Comparison of ENCODE assay signal across 10 cellular contexts in the genomic region with DNA sequence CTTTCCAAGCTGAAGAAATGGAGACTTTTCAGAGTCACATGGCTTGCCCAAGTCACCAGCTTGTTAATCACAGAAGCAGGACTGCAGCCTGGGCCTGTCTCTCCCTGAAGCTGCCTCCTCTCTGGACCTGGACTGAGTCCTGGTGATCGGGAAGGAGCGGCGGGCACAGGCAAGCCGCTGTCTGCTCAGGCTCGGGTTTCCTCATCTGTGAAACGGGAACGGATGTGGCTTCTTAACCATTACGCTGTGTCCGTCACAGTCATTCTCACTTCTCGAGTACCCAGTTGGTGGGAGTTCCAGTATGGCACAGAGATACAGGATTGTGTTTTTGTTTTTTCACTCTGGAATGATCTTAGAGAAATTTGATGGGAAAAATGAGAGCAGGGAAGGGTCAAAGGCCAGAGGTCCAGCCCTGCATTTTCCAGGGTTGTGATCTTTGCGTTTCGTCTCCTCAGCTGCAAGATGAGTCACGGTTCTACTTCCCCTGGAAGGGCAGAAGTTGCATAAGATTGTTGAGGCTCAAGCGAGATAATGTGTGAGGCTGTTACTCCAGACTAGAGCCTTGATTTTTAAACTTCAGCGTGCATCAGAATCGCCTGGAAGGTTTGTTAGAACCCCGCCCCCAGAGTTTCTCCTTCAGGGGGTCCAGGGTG. TPM values are rescaled to one million over a fixed set of nuclear protein-coding genes. Genes with fewer than 3 reads are reported as not detected.
A peak's percentile ranks its signal among the peaks of the same experiment; 100 is the strongest.
DNase-seq lines count a peak whose midpoint lies in the region; ATAC-seq, FAIRE-seq and TF ChIP-seq lines count a peak whose summit lies in the region.
"Had no signal": no experiment of that assay in that cellular context is flagged by ENCODE, and none has a peak within 500 bp of the region (broad histone marks: within the 10 kb centered on the region; RNA-seq: fewer than 3 reads in every experiment).

No MANE protein-coding gene starts in this region.

- no peak overlapping the region for H3K9ac ChIP-seq in GM12878 (ENCODE audit: control insufficient read depth, insufficient read depth, low read length)

- in situ Hi-C loops in GM12878 (cut with MboI) = no loop called here

- WGBS in A549 (ENCODE audit: missing lambda C conversion rate) = 63% methylated on average over 17 of the region's 17 CpGs
- 26% methylated on average over 17 of the region's 17 CpGs for WGBS in GM12878 (ENCODE audit: insufficient coverage, insufficient replicate concordance, low lambda C conversion rate, missing lambda C conversion rate)
- WGBS in right lobe of liver (ENCODE audit: insufficient coverage, low coverage, low lambda C conversion rate, missing lambda C conversion rate) = 43% methylated on average over 3 of the region's 17 CpGs

- TF ChIP-seq CTCF in A549 (IDR thresholded peaks at IDR 0.05) = no peak
- TF ChIP-seq CTCF in GM12878 (IDR thresholded peaks at IDR 0.05 in 2 of 3, conservative IDR thresholded peaks at IDR 0.05 in 1 of 3; ENCODE audit: control insufficient read depth in 2 of 3, extremely low read depth in 1 of 3, insufficient read depth in 1 of 3, low read depth in 3 of 3, low read length in 3 of 3) = no peak
- TF ChIP-seq CTCF in right lobe of liver (IDR thresholded peaks at IDR 0.05) = no peak

- SMC1A ChIA-PET in GM12878 (lab: Charles Lee; ENCODE audit: uncharacterized antibody, unreplicated experiment) = interaction anchor here (0.9 to 1.5 kb wide), 2 partner anchors 117 to 127 kb away, joined by 3 to 4 read pairs; no protein-coding TSS in a partner anchor

- TF ChIP-seq POLR2A in A549 (IDR thresholded peaks at IDR 0.05; ENCODE audit: low read length) (no peak), GM12878 (IDR thresholded peaks at IDR 0.05; ENCODE audit: low read depth, low read length) (no peak), right lobe of liver (IDR thresholded peaks at IDR 0.05) (peak; percentile 29)

- CTCF ChIA-PET in A549 (lab: Yijun Ruan, JAX) = interaction anchor here (0.5 to 4.5 kb wide), 5 partner anchors 22 to 459 kb away, joined by 3 to 17 read pairs (median 3); no protein-coding TSS in a partner anchor
- CTCF ChIA-PET in GM12878 (lab: Yijun Ruan, JAX) = interaction anchor here (1.3 kb wide), 2 partner anchors 127 to 222 kb away, joined by 3 to 7 read pairs; no protein-coding TSS in a partner anchor

- ATAC-seq in A549 (peak in 1 of 2 experiments; percentile 29; a peak in 1 of 6 replicates), GM12878 (peak; percentile 46; the same call in 1 of the 3 replicates), right lobe of liver (peak; percentile 60 to 77 (median 66)), GM19324 (IDR thresholded peaks at IDR 0.05; ENCODE audit: low FRiP score, unreplicated experiment) (no peak)

- H2AFZ ChIP-seq in GM12878 (ENCODE audit: control insufficient read depth, low read depth, low read length) = no peak overlapping the region

- TF ChIP-seq EP300 in A549 (IDR thresholded peaks at IDR 0.05) (no peak), GM12878 (IDR thresholded peaks at IDR 0.05; ENCODE audit: borderline replicate concordance in 1 of 2, control insufficient read depth in 1 of 2, low read depth in 2 of 2, low read length in 2 of 2) (no peak)

- peak overlapping the region in 1 of 2 experiments; percentile 21; a peak in 1 of 6 replicates for H3K27ac ChIP-seq in A549
- H3K27ac ChIP-seq in GM12878 (ENCODE audit: control insufficient read depth, insufficient read depth) = no peak overlapping the region
- peak overlapping the region; percentile 15 to 60 (median 29) for H3K27ac ChIP-seq in right lobe of liver
- H3K27ac ChIP-seq: C4-2B had no signal

- H3K9me3 ChIP-seq in A549 (no peaks in the 10 kb centered on the region), GM12878 (replicated peaks; ENCODE audit: control insufficient read depth, insufficient read depth, low read length) (no peaks in the 10 kb centered on the region), right lobe of liver (no peaks in the 10 kb centered on the region)

- RAD21 ChIA-PET in GM12878 (lab: Charles Lee; ENCODE audit: unreplicated experiment) = interaction anchor here (2.1 kb wide), 1 partner anchor 127 kb away, joined by 9 read pairs; no protein-coding TSS in a partner anchor

- FAIRE-seq in A549 (lab: Jason Lieb, UNC) = no peak
- FAIRE-seq in GM12878 (lab: Jason Lieb, UNC) = no peak

- H3K4me1 ChIP-seq in A549 (0 out of 3 replicates have a peak, but pooled peaks cover 3% of the 10 kb centered on the region), GM12878 (ENCODE audit: control insufficient read depth, insufficient read depth, low read length) (0 out of 2 replicates have a peak, but pooled peaks cover 3% of the 10 kb centered on the region), right lobe of liver (no peaks in the 10 kb centered on the region)

- POLR2A ChIA-PET in A549 (lab: Yijun Ruan, JAX) (no interaction called here), GM12878 (lab: Charles Lee) (no interaction called here)

- H3K27me3 ChIP-seq in GM12878 (replicated peaks in 1 of 2; ENCODE audit: control insufficient read depth in 2 of 2, insufficient read depth in 2 of 2, low read length in 1 of 2) (peaks cover 0 to 2% of the 10 kb centered on the region in 2 experiments; a peak in 3 of 4 replicates), right lobe of liver (no peaks in the 10 kb centered on the region)

- H3K4me3 ChIP-seq in A549 (no peak overlapping the region), GM12878 (no peak overlapping the region), right lobe of liver (no peak overlapping the region)

- H3K36me3 ChIP-seq in GM12878 (ENCODE audit: control insufficient read depth in 2 of 2, insufficient read depth in 2 of 2, low read length in 1 of 2) = no peaks in the 10 kb centered on the region
- no peaks in the 10 kb centered on the region for H3K36me3 ChIP-seq in right lobe of liver

- intact Hi-C loops in GM12878 (cut with micrococcal nuclease; ENCODE audit: unreplicated experiment) (no loop called here), right lobe of liver (cut with DNase I) (no loop called here)

- H3K4me2 ChIP-seq in A549 (peak overlapping the region; percentile 18; the same call in 1 of the 3 replicates), GM12878 (ENCODE audit: control insufficient read depth, insufficient read depth) (no peak overlapping the region)

- TF ChIP-seq RAD21 in A549 (conservative IDR thresholded peaks at IDR 0.05 in 1 of 2, IDR thresholded peaks at IDR 0.05 in 1 of 2) = no peak
- no peak for TF ChIP-seq RAD21 in GM12878 (IDR thresholded peaks at IDR 0.05; ENCODE audit: insufficient read depth, low read depth, low read length)

- BruUV-seq in GM12878 (replicated peaks; lab: Mats Ljungman, UMichigan) = no TSS peak

- DNase-seq in A549 (ENCODE audit: low read depth in 1 of 2, low spot score in 1 of 2) = no peak
- peak; percentile 60 to 66 for DNase-seq in Kasumi-1 (lab: John Stamatoyannopoulos, UW)
- no peak for DNase-seq in GM12878 (ENCODE audit: low read depth, low spot score)
- no peak for DNase-seq in right lobe of liver
- no peak for DNase-seq in NCI-H1436 treated with DMSO at 0.1 percent for 48 hours (lab: John Stamatoyannopoulos, UW)
- no peak for DNase-seq in GM19238 (ENCODE audit: insufficient read length, low spot score)
- DNase-seq in DMS114 treated with DMSO at 0.1 percent for 48 hours (lab: John Stamatoyannopoulos, UW; ENCODE audit: unreplicated experiment) = no peak
- DNase-seq: NCI-H1694 had no signal

- no peaks in the 10 kb centered on the region for H4K20me1 ChIP-seq in GM12878 (ENCODE audit: control insufficient read depth, insufficient read depth)

- no peaks in the 10 kb centered on the region for H3K79me2 ChIP-seq in GM12878 (ENCODE audit: control insufficient read depth, insufficient read depth, low read length)

TF ChIP-seq in A549, 52 proteins besides CTCF, POLR2A, EP300 and RAD21:
- TF ChIP-seq RFX5 (IDR thresholded peaks at IDR 0.05) (no peak), FOSL2 (IDR thresholded peaks at IDR 0.05) (no peak), FOSL2 (CRISPR knock-in tag; IDR thresholded peaks at IDR 0.05) (peak; percentile 37; the same call in 1 of the 2 replicates), HOXA7 (CRISPR knock-in tag; IDR thresholded peaks at IDR 0.05) (no peak), NFE2L2 (conservative IDR thresholded peaks at IDR 0.05; ENCODE audit: low read length) (no peak)

TF ChIP-seq in GM12878, 131 proteins besides CTCF, POLR2A, EP300 and RAD21 (continues in another document):
- TF ChIP-seq RUNX3 (IDR thresholded peaks at IDR 0.05; ENCODE audit: low read length) (peak; percentile 52), POLR2AphosphoS5 (IDR thresholded peaks at IDR 0.05; ENCODE audit: low read length) (no peak), EED (IDR thresholded peaks at IDR 0.05; ENCODE audit: low read depth) (peak; percentile 46; the same call in 1 of the 2 replicates), ETV6 (conservative IDR thresholded peaks at IDR 0.05 in 1 of 2, IDR thresholded peaks at IDR 0.05 in 1 of 2; ENCODE audit: borderline replicate concordance in 1 of 2, low read depth in 1 of 2) (peak in 1 of 2 experiments; percentile 33; a peak in 1 of 4 replicates), DPF2 (IDR thresholded peaks at IDR 0.05) (0 out of 2 replicates have a peak, but pooled peaks have one; percentile 32)

RNA-seq across cellular contexts. Expression of a gene that starts 7.6 kb away (rescaled TPM):
- polyA plus RNA-seq in A549 (2011; rRNA removed) (not detected in 2 replicates), A549 (2017; fragmentation: RNase III; extraction: RNeasy Plus Mini Kit Qiagen cat#74134 plus additional on column Dnase treatment) (not detected in 3 replicates), GM12878 (2011; rRNA removed) (0.05 TPM in 1 of 2 replicates, not detected in the other), GM12878 (2014; fragmentation: Illumina TruSeq; extraction: Trizol) (not detected in 2 replicates), GM12878 (2014; fragmentation: Nextera tagmentation; extraction: Ambion mirVana) (not detected), GM12878 (2014; rRNA removed) (not detected in 2 replicates), GM12878 (2016; fragmentation: Nextera tagmentation; extraction: Ambion mirVana) (not detected)
- polyA plus RNA-seq in A549 (2012; cell fraction: cytosol; rRNA removed) = 0.03 TPM in 1 of 2 replicates, not detected in the other
- 0.02 TPM in 1 of 2 replicates, not detected in the other for polyA plus RNA-seq in A549 (2012; cell fraction: nucleus; rRNA removed)
- not detected in 2 replicates for polyA minus RNA-seq in A549 (2011; rRNA and poly(A)+ RNA removed)
- total RNA-seq in GM12878 (2013; cell fraction: nucleolus; rRNA removed) = not detected in 2 replicates
- total RNA-seq in GM12878 (2014; rRNA removed) (not detected in 2 replicates), GM12878 (2014; rRNA removed; fragmentation: Illumina TruSeq; extraction: Trizol) (not detected in 2 replicates), GM12878 (2021) (not detected in 2 replicates), right lobe of liver (not detected)
- not detected for polyA plus RNA-seq in GM12878 (2011; ENCODE audit: low read depth)
- polyA plus RNA-seq in GM12878 (2011; cell fraction: cytosol; rRNA removed) = 0.03 and 0.06 TPM in 2 replicates
- polyA plus RNA-seq in GM12878 (2011; cell fraction: nucleus; rRNA removed) = 0.12 and 0.18 TPM in 2 replicates
- not detected in 2 replicates for polyA plus RNA-seq in GM12878 (2012)
- 0.15 TPM in 1 of 2 replicates, not detected in the other for polyA minus RNA-seq in GM12878 (2011; rRNA and poly(A)+ RNA removed)
- not detected in 2 replicates for polyA minus RNA-seq in GM12878 (2011; cell fraction: cytosol; rRNA and poly(A)+ RNA removed)
- not detected in 2 replicates for polyA minus RNA-seq in GM12878 (2011; cell fraction: nucleus; rRNA and poly(A)+ RNA removed)

Comparison
In these comparisons a context has a peak if more than half of its experiments do, and no peak if none do; other contexts are left out.
1. DNase-seq: peak in Kasumi-1 (2 of 2); none in A549 (0 of 2), GM12878 (single experiment), right lobe of liver (0 of 3), NCI-H1436 treated with DMSO at 0.1 percent for 48 hours (single experiment), GM19238 (single experiment) and DMS114 treated with DMSO at 0.1 percent for 48 hours (single experiment).